Comparison of ENCODE assay signal across 19 cellular contexts in the genomic region with DNA sequence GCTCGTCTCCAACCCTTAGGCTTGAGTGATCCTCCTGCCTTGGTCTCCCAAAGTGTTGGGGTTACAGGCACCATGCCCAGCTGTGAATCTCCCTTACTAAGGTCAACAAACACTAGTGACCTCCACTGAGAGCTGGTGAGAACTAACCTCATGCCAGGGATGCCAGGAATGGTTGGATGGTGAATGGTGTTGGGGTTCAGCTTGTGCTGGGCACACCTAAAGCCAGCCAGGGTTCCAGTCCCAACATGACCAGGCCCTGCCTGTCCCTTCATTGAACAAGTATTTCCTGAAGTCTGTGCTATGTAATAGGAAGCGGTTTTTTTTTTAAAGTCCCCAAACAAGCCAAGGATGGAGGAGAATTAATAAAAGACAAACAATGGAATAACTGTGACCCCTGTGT. TPM values are rescaled to one million over a fixed set of nuclear protein-coding genes. Genes with fewer than 3 reads are reported as not detected.
A peak's percentile ranks its signal among the peaks of the same experiment; 100 is the strongest.
DNase-seq lines count a peak whose midpoint lies in the region; ATAC-seq and TF ChIP-seq lines count a peak whose summit lies in the region.
"Had no signal": no experiment of that assay in that cellular context is flagged by ENCODE, and none has a peak within 500 bp of the region (broad histone marks: within the 10 kb centered on the region; RNA-seq: fewer than 3 reads in every experiment).

No MANE protein-coding gene starts in this region.

- DNase-seq in AG10803 (ENCODE audit: low read depth) (peak; percentile 43), HS-27A (ENCODE audit: low read depth) (peak; percentile 50), chondrocyte (ENCODE audit: low spot score) (no peak)
- no peak for DNase-seq in activated CD4-positive, alpha-beta T cell treated with anti-CD3 and anti-CD28 coated beads for 36 hours
- DNase-seq: activated naive CD4-positive, alpha-beta T cell; DMS 273 treated with DMSO at 0.1 percent for 48 hours; effector memory CD4-positive, alpha-beta T cell; H7; NCI-H146; NCI-H524 treated with DMSO at 0.1 percent for 48 hours; stimulated activated naive CD4-positive, alpha-beta T cell; upper lobe of right lung had no signal

- H3K4me3 Mint-ChIP-seq in chondrocyte (ENCODE audit: unreplicated experiment) = no peak overlapping the region
- no peak overlapping the region for H3K4me3 Mint-ChIP-seq in activated CD4-positive, alpha-beta T cell treated with anti-CD3 and anti-CD28 coated beads for 36 hours
- H3K4me3 Mint-ChIP-seq: mesothelial cell of epicardium had no signal

- CTCF ChIA-PET in activated CD4-positive, alpha-beta T cell treated with anti-CD3 and anti-CD28 coated beads for 36 hours (lab: Charles Lee) = interaction anchor here (0.6 to 3.0 kb wide), 4 partner anchors 9 to 70 kb away, joined by 3 to 9 read pairs (median 4); no protein-coding TSS in a partner anchor

- H3K9me3 ChIP-seq in mucosa of rectum (ENCODE audit: control insufficient read depth in 2 of 2, low read length in 2 of 2) = no peaks in the 10 kb centered on the region
- H3K9me3 ChIP-seq: gastroesophageal sphincter, upper lobe of right lung had no signal

- POLR2A ChIA-PET in activated CD4-positive, alpha-beta T cell treated with anti-CD3 and anti-CD28 coated beads for 36 hours (lab: Charles Lee) = no interaction called here

- H3K9me3 Mint-ChIP-seq in chondrocyte (ENCODE audit: low read depth) = no peaks in the 10 kb centered on the region
- no peaks in the 10 kb centered on the region for H3K9me3 Mint-ChIP-seq in activated CD4-positive, alpha-beta T cell treated with anti-CD3 and anti-CD28 coated beads for 36 hours (ENCODE audit: low read depth)
- H3K9me3 Mint-ChIP-seq: mesothelial cell of epicardium had no signal

- no peaks in the 10 kb centered on the region for H3K36me3 ChIP-seq in mucosa of rectum (ENCODE audit: control insufficient read depth in 2 of 2, insufficient read depth in 2 of 2, low read length in 2 of 2)
- H3K36me3 ChIP-seq: gastroesophageal sphincter, upper lobe of right lung had no signal

- H3K9ac ChIP-seq in mucosa of rectum (ENCODE audit: low read depth in 1 of 2, low read length in 2 of 2) = peak overlapping the region; percentile 26 to 54
- H3K9ac ChIP-seq: KMS-11 had no signal

- peaks cover 55 to 61% of the 10 kb centered on the region in 2 donors for H3K4me1 ChIP-seq in mucosa of rectum (ENCODE audit: control insufficient read depth in 2 of 2, insufficient read depth in 2 of 2, low read length in 2 of 2)

- H3K27ac ChIP-seq in mucosa of rectum (ENCODE audit: low read depth in 2 of 2, low read length in 2 of 2) = peak overlapping the region; percentile 97 to 98
- H3K27ac ChIP-seq: KMS-11, upper lobe of right lung had no signal

- no peaks in the 10 kb centered on the region for H3K27me3 ChIP-seq in mucosa of rectum (ENCODE audit: control insufficient read depth in 2 of 2, insufficient read depth in 2 of 2, low read length in 2 of 2)
- H3K27me3 ChIP-seq: gastroesophageal sphincter, upper lobe of right lung had no signal

- no peaks in the 10 kb centered on the region for H3K27me3 Mint-ChIP-seq in chondrocyte (ENCODE audit: low read depth)
- H3K27me3 Mint-ChIP-seq in activated CD4-positive, alpha-beta T cell treated with anti-CD3 and anti-CD28 coated beads for 36 hours = no peaks in the 10 kb centered on the region

- H3K4me3 ChIP-seq in AG10803 (ENCODE audit: low read length) (no peak overlapping the region), mucosa of rectum (ENCODE audit: low read length in 2 of 2) (no peak overlapping the region)
- H3K4me3 ChIP-seq: gastroesophageal sphincter, upper lobe of right lung had no signal

- peak overlapping the region; percentile 27 for H3K27ac Mint-ChIP-seq in chondrocyte (ENCODE audit: unreplicated experiment)
- H3K27ac Mint-ChIP-seq in activated CD4-positive, alpha-beta T cell treated with anti-CD3 and anti-CD28 coated beads for 36 hours = no peak overlapping the region
- H3K27ac Mint-ChIP-seq: mesothelial cell of epicardium had no signal

- intact Hi-C loops in activated CD4-positive, alpha-beta T cell treated with anti-CD3 and anti-CD28 coated beads for 36 hours (cut with DNase I, micrococcal nuclease) = no loop called here

- ATAC-seq in activated CD4-positive, CD25-positive, alpha-beta regulatory T cell treated with anti-CD3 and anti-CD28 coated beads, Interleukin-2, amount 50 U/mL, for 24 hours = no peak
- ATAC-seq in HG03108 (IDR thresholded peaks at IDR 0.05; ENCODE audit: unreplicated experiment) = no peak
- no peak for ATAC-seq in GM18519 (IDR thresholded peaks at IDR 0.05; ENCODE audit: low FRiP score, unreplicated experiment)
- no peak for ATAC-seq in activated CD4-positive, alpha-beta T cell treated with anti-CD3 and anti-CD28 coated beads for 36 hours
- ATAC-seq: gastroesophageal sphincter, upper lobe of right lung had no signal

- no peaks in the 10 kb centered on the region for H3K36me3 Mint-ChIP-seq in chondrocyte (ENCODE audit: low read depth)
- no peaks in the 10 kb centered on the region for H3K36me3 Mint-ChIP-seq in activated CD4-positive, alpha-beta T cell treated with anti-CD3 and anti-CD28 coated beads for 36 hours (ENCODE audit: low read depth)
- H3K36me3 Mint-ChIP-seq: mesothelial cell of epicardium had no signal

- H3K4me1 Mint-ChIP-seq in chondrocyte (ENCODE audit: low read depth) = peaks cover 18% of the 10 kb centered on the region
- H3K4me1 Mint-ChIP-seq in activated CD4-positive, alpha-beta T cell treated with anti-CD3 and anti-CD28 coated beads for 36 hours = peaks cover 30% of the 10 kb centered on the region

- TF ChIP-seq CTCF in AG10803 (conservative IDR thresholded peaks at IDR 0.05; ENCODE audit: low read length) (no peak), chondrocyte (IDR thresholded peaks at IDR 0.05) (no peak)

RNA-seq across cellular contexts. Expression of a gene that starts 56.0 kb away (rescaled TPM):
- total RNA-seq in chondrocyte = 29.6 to 44.8 TPM (median 36.6 TPM) in 3 replicates
- total RNA-seq in activated CD4-positive, alpha-beta T cell treated with anti-CD3 and anti-CD28 coated beads for 36 hours = 10 to 100 TPM; 31.3 to 43.0 TPM

Comparison
In these comparisons a context has a peak if more than half of its experiments do, and no peak if none do; other contexts are left out.
1. DNase-seq: peak in AG10803 (single experiment) and HS-27A (single experiment); none in chondrocyte (single experiment) and activated CD4-positive, alpha-beta T cell treated with anti-CD3 and anti-CD28 coated beads for 36 hours (single experiment).